17 cellular contexts compared by ENCODE assay signal in the genomic region with DNA sequence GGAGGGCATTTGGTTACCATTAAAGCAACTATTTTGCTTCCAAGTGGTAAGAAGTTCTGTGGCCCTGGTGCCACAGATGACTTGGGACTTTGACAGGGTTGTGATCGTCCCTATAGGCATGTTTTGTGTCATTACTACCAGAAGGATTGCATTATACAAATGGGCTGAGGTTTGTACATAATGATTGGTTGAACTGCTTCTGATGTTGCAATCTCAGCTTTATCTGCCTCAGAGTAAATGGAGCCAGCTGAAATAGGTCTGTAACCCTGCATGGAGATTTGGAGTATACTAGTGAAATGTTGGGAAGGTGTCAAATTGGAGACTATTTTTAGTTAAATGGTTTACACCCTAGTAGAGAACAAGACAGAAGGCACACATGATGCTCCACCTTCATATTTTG. TPM values are rescaled to one million over a fixed set of nuclear protein-coding genes. Genes with fewer than 3 reads are reported as not detected.
DNase-seq lines count a peak whose midpoint lies in the region; ATAC-seq and TF ChIP-seq lines count a peak whose summit lies in the region.
"Had no signal": no experiment of that assay in that cellular context is flagged by ENCODE, and none has a peak within 500 bp of the region (broad histone marks: within the 10 kb centered on the region; RNA-seq: fewer than 3 reads in every experiment).

No MANE protein-coding gene starts in this region.

- TF ChIP-seq CTCF in right atrium auricular region (IDR thresholded peaks at IDR 0.05) (no peak), fibroblast of pulmonary artery (IDR thresholded peaks at IDR 0.05; ENCODE audit: low read length, missing control alignments) (no peak), omental fat pad (IDR thresholded peaks at IDR 0.05) (no peak), WTC11 (IDR thresholded peaks at IDR 0.05) (no peak)

- peak overlapping the region in 1 of 2 donors; percentile 77 for H3K27ac ChIP-seq in right atrium auricular region
- H3K27ac ChIP-seq: A549, foreskin keratinocyte, testis had no signal

- intact Hi-C loops in Right ventricle myocardium inferior (cut with DNase I), result loop anchor here (5.0 kb wide), 1 partner anchor 48 kb away; the partner anchor contains the start of gene SEPTIN7

- no peaks in the 10 kb centered on the region for H3K36me3 ChIP-seq in right atrium auricular region

- H3K27me3 ChIP-seq in right atrium auricular region, result no peaks in the 10 kb centered on the region
- H3K27me3 ChIP-seq: foreskin keratinocyte, testis had no signal

- no peaks in the 10 kb centered on the region for H3K9me3 Mint-ChIP-seq in WTC11
- H3K9me3 Mint-ChIP-seq: activated naive CD4-positive, alpha-beta T cell treated with anti-CD3 and anti-CD28 coated beads, Interleukin-2, amount 50 U/mL, for 24 hours; dendritic cell treated with granulocyte-macrophage colony-stimulating factor and Interleukin-4, amounts not matched to agents 40 ng/mL and 50 ng/mL, for 4 days; naive B cell had no signal

- no peak overlapping the region for H3K4me3 ChIP-seq in right atrium auricular region
- H3K4me3 ChIP-seq in fibroblast of pulmonary artery (replicated peaks; ENCODE audit: low read depth, low read length), result no peak overlapping the region
- H3K4me3 ChIP-seq: A549, testis had no signal

- peaks cover 0 to 34% of the 10 kb centered on the region in 2 donors for H3K4me1 ChIP-seq in right atrium auricular region
- H3K4me1 ChIP-seq: A549 had no signal

- no peak for DNase-seq in Right ventricle myocardium inferior (ENCODE audit: missing footprints)
- no peak for DNase-seq in right atrium auricular region (ENCODE audit: low spot score)
- peak; percentile 76 for DNase-seq in fibroblast of pulmonary artery (ENCODE audit: low read depth)
- DNase-seq in omental fat pad (ENCODE audit: low spot score), result no peak
- DNase-seq in WTC11 (ENCODE audit: low spot score), result no peak
- no peak for DNase-seq in NCI-H69 (lab: John Stamatoyannopoulos, UW)
- no peak for DNase-seq in HK-2 (ENCODE audit: unreplicated experiment)
- DNase-seq: foreskin keratinocyte, Kasumi-1, naive B cell, NCI-H1930, SHP77 treated with DMSO at 0.1 percent for 48 hours had no signal

- peak; percentile 84 for ATAC-seq in Right ventricle myocardium inferior
- ATAC-seq in omental fat pad (ENCODE audit: low FRiP score), result peak; percentile 58
- ATAC-seq in HG03439 (IDR thresholded peaks at IDR 0.05; ENCODE audit: unreplicated experiment), result no peak
- ATAC-seq in WTC11, result no peak
- ATAC-seq: A549, foreskin keratinocyte had no signal

- H3K9me3 ChIP-seq in right atrium auricular region, result no peaks in the 10 kb centered on the region
- H3K9me3 ChIP-seq: A549, testis had no signal

- no peak overlapping the region for H3K27ac Mint-ChIP-seq in WTC11
- H3K27ac Mint-ChIP-seq: activated naive CD4-positive, alpha-beta T cell treated with anti-CD3 and anti-CD28 coated beads, Interleukin-2, amount 50 U/mL, for 24 hours; dendritic cell treated with granulocyte-macrophage colony-stimulating factor and Interleukin-4, amounts not matched to agents 40 ng/mL and 50 ng/mL, for 4 days had no signal

- POLR2A ChIA-PET in WTC11 (lab: Charles Lee), result no interaction called here

- CTCF ChIA-PET in WTC11 (lab: Charles Lee), result no interaction called here

- H3K4me1 Mint-ChIP-seq in WTC11, result peaks cover 21% of the 10 kb centered on the region

- no peaks in the 10 kb centered on the region for H3K27me3 Mint-ChIP-seq in WTC11 (ENCODE audit: low read depth)
- H3K27me3 Mint-ChIP-seq: activated naive CD4-positive, alpha-beta T cell treated with anti-CD3 and anti-CD28 coated beads, Interleukin-2, amount 50 U/mL, for 24 hours; dendritic cell treated with granulocyte-macrophage colony-stimulating factor and Interleukin-4, amounts not matched to agents 40 ng/mL and 50 ng/mL, for 4 days; naive B cell had no signal

- H3K36me3 Mint-ChIP-seq in WTC11, result no peaks in the 10 kb centered on the region

- H3K4me3 Mint-ChIP-seq in WTC11, result no peak overlapping the region
- H3K4me3 Mint-ChIP-seq: activated naive CD4-positive, alpha-beta T cell treated with anti-CD3 and anti-CD28 coated beads, Interleukin-2, amount 50 U/mL, for 24 hours; dendritic cell treated with granulocyte-macrophage colony-stimulating factor and Interleukin-4, amounts not matched to agents 40 ng/mL and 50 ng/mL, for 4 days; naive B cell had no signal

TF ChIP-seq in WTC11, 78 proteins besides CTCF, POLR2A, EP300 and RAD21:
- no peak for TF ChIP-seq SOX15 (CRISPR knock-in tag; IDR thresholded peaks at IDR 0.05)
- no peak for TF ChIP-seq ZNF671 (CRISPR knock-in tag; IDR thresholded peaks at IDR 0.05)
- no peak for TF ChIP-seq USF1 (CRISPR knock-in tag; IDR thresholded peaks at IDR 0.05)
- TF ChIP-seq E2F5 (CRISPR knock-in tag; IDR thresholded peaks at IDR 0.05), result no peak
- TF ChIP-seq SMAD3 (CRISPR knock-in tag; IDR thresholded peaks at IDR 0.05; ENCODE audit: borderline replicate concordance), result no peak
- no peak for TF ChIP-seq ZNF317 (CRISPR knock-in tag; IDR thresholded peaks at IDR 0.05; ENCODE audit: borderline replicate concordance, low read depth)
- TF ChIP-seq, protein P1, sequence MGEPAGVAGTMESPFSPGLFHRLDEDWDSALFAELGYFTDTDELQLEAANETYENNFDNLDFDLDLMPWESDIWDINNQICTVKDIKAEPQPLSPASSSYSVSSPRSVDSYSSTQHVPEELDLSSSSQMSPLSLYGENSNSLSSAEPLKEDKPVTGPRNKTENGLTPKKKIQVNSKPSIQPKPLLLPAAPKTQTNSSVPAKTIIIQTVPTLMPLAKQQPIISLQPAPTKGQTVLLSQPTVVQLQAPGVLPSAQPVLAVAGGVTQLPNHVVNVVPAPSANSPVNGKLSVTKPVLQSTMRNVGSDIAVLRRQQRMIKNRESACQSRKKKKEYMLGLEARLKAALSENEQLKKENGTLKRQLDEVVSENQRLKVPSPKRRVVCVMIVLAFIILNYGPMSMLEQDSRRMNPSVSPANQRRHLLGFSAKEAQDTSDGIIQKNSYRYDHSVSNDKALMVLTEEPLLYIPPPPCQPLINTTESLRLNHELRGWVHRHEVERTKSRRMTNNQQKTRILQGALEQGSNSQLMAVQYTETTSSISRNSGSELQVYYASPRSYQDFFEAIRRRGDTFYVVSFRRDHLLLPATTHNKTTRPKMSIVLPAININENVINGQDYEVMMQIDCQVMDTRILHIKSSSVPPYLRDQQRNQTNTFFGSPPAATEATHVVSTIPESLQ (CRISPR knock-in tag; IDR thresholded peaks at IDR 0.05), result no peak
- no peak for TF ChIP-seq ZNF423 (CRISPR knock-in tag; IDR thresholded peaks at IDR 0.05)
- TF ChIP-seq, protein P2, sequence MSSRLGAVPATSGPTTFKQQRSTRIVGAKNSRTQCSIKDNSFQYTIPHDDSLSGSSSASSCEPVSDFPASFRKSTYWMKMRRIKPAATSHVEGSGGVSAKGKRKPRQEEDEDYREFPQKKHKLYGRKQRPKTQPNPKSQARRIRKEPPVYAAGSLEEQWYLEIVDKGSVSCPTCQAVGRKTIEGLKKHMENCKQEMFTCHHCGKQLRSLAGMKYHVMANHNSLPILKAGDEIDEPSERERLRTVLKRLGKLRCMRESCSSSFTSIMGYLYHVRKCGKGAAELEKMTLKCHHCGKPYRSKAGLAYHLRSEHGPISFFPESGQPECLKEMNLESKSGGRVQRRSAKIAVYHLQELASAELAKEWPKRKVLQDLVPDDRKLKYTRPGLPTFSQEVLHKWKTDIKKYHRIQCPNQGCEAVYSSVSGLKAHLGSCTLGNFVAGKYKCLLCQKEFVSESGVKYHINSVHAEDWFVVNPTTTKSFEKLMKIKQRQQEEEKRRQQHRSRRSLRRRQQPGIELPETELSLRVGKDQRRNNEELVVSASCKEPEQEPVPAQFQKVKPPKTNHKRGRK (CRISPR knock-in tag; IDR thresholded peaks at IDR 0.05; ENCODE audit: borderline replicate concordance), result no peak

RNA-seq across cellular contexts. Expression of gene SEPTIN7, which starts 46.1 kb away (rescaled TPM):
- 175 TPM for total RNA-seq in Right ventricle myocardium inferior
- 100 to 1,000 TPM; 155 to 171 TPM for total RNA-seq in right atrium auricular region
- total RNA-seq in omental fat pad, result 100 to 1,000 TPM; 157 to 252 (median 192) TPM
- total RNA-seq in WTC11 (2021), result 153 to 161 TPM (median 158 TPM) in 3 replicates

RNA-seq across cellular contexts. Expression of gene HERPUD2, which starts 59.8 kb away (rescaled TPM):
- total RNA-seq in Right ventricle myocardium inferior, result 17.9 TPM
- 10 to 100 TPM; 14.0 to 23.9 TPM for total RNA-seq in right atrium auricular region
- 10 to 100 TPM; 27.0 to 42.6 (median 35.8) TPM for total RNA-seq in omental fat pad
- 15.5 to 18.5 TPM (median 16.2 TPM) in 3 replicates for total RNA-seq in WTC11 (2021)

Comparison
In these comparisons a context has a peak if more than half of its experiments do, and no peak if none do; other contexts are left out.
1. ATAC-seq: peak in Right ventricle myocardium inferior (single experiment) and omental fat pad (single experiment); none in HG03439 (single experiment) and WTC11 (single experiment).